Comparison of ENCODE assay signal across 1 cellular context in genomic region chr18:74661008-74661407, GRCh38.
TF ChIP-seq lines count a peak whose summit lies in the region.

No MANE protein-coding gene starts in this region.

TF ChIP-seq in HepG2, 621 proteins besides CTCF, POLR2A, EP300 and RAD21 (continued from another document):
- TF ChIP-seq PAXIP1 (CRISPR knock-in tag; conservative IDR thresholded peaks at IDR 0.05) = peak; percentile 40; the same call in 1 of the 2 replicates
- TF ChIP-seq SOX13 (IDR thresholded peaks at IDR 0.05) = no peak
- TF ChIP-seq SOX13 (CRISPR knock-in tag; conservative IDR thresholded peaks at IDR 0.05 in 1 of 2, IDR thresholded peaks at IDR 0.05 in 1 of 2) = peak in 1 of 2 experiments; percentile 36; a peak in 1 of 4 replicates
- peak; percentile 59; the same call in 1 of the 2 replicates for TF ChIP-seq ZNF3 (CRISPR knock-in tag; IDR thresholded peaks at IDR 0.05)
- TF ChIP-seq, protein P1, sequence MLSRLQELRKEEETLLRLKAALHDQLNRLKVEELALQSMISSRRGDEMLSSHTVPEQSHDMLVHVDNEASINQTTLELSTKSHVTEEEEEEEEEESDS (CRISPR knock-in tag; IDR thresholded peaks at IDR 0.05; ENCODE audit: borderline replicate concordance) = no peak
- no peak for TF ChIP-seq SNAI1 (CRISPR knock-in tag; IDR thresholded peaks at IDR 0.05; ENCODE audit: borderline replicate concordance)
- TF ChIP-seq RBAK (CRISPR knock-in tag; IDR thresholded peaks at IDR 0.05) = peak; percentile 96
- TF ChIP-seq HDAC1 (CRISPR knock-in tag; IDR thresholded peaks at IDR 0.05) = 0 out of 2 replicates have a peak, but pooled peaks have one; percentile 30
- 0 out of 2 replicates have a peak, but pooled peaks have one; percentile 33 for TF ChIP-seq SMARCC2 (IDR thresholded peaks at IDR 0.05)
- no peak for TF ChIP-seq SOX6 (IDR thresholded peaks at IDR 0.05)
- TF ChIP-seq SOX6 (CRISPR knock-in tag; IDR thresholded peaks at IDR 0.05) = peak; percentile 16; the same call in 1 of the 2 replicates
- TF ChIP-seq POGZ (CRISPR knock-in tag; IDR thresholded peaks at IDR 0.05) = 0 out of 2 replicates have a peak, but pooled peaks have one; percentile 15
- TF ChIP-seq, protein P2, sequence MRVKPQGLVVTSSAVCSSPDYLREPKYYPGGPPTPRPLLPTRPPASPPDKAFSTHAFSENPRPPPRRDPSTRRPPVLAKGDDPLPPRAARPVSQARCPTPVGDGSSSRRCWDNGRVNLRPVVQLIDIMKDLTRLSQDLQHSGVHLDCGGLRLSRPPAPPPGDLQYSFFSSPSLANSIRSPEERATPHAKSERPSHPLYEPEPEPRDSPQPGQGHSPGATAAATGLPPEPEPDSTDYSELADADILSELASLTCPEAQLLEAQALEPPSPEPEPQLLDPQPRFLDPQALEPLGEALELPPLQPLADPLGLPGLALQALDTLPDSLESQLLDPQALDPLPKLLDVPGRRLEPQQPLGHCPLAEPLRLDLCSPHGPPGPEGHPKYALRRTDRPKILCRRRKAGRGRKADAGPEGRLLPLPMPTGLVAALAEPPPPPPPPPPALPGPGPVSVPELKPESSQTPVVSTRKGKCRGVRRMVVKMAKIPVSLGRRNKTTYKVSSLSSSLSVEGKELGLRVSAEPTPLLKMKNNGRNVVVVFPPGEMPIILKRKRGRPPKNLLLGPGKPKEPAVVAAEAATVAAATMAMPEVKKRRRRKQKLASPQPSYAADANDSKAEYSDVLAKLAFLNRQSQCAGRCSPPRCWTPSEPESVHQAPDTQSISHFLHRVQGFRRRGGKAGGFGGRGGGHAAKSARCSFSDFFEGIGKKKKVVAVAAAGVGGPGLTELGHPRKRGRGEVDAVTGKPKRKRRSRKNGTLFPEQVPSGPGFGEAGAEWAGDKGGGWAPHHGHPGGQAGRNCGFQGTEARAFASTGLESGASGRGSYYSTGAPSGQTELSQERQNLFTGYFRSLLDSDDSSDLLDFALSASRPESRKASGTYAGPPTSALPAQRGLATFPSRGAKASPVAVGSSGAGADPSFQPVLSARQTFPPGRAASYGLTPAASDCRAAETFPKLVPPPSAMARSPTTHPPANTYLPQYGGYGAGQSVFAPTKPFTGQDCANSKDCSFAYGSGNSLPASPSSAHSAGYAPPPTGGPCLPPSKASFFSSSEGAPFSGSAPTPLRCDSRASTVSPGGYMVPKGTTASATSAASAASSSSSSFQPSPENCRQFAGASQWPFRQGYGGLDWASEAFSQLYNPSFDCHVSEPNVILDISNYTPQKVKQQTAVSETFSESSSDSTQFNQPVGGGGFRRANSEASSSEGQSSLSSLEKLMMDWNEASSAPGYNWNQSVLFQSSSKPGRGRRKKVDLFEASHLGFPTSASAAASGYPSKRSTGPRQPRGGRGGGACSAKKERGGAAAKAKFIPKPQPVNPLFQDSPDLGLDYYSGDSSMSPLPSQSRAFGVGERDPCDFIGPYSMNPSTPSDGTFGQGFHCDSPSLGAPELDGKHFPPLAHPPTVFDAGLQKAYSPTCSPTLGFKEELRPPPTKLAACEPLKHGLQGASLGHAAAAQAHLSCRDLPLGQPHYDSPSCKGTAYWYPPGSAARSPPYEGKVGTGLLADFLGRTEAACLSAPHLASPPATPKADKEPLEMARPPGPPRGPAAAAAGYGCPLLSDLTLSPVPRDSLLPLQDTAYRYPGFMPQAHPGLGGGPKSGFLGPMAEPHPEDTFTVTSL (CRISPR knock-in tag; IDR thresholded peaks at IDR 0.05; ENCODE audit: borderline replicate concordance) = 0 out of 2 replicates have a peak, but pooled peaks have one; percentile 38
- TF ChIP-seq NFYC (CRISPR knock-in tag; IDR thresholded peaks at IDR 0.05) = no peak
- TF ChIP-seq ARID3A (IDR thresholded peaks at IDR 0.05; ENCODE audit: low read depth, low read length) = peak; percentile 73
- TF ChIP-seq ARID5B (CRISPR knock-in tag; IDR thresholded peaks at IDR 0.05) = 0 out of 2 replicates have a peak, but pooled peaks have one; percentile 19
- TF ChIP-seq MIXL1 (CRISPR knock-in tag; IDR thresholded peaks at IDR 0.05) = 0 out of 2 replicates have a peak, but pooled peaks have one; percentile 41
